26 cellular contexts compared by ENCODE assay signal in the genomic region with DNA sequence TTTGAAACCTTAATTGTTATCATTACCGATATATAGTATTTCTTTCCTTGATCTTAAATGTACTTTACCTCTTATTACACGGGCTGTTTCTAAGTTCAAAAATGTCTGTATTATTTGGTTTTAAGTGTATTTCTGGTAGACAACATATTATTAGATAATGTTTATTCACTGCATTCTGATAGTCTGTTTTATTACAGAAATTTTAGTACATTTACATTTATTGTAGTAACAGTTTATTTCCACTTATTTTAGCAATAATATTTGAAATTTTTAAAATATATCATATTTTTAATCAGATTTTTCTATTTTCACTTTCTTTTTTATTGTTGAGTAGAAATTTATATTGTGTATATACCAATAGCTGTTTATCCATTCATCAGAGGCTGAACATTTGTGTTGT.
"Had no signal": no experiment of that assay in that cellular context is flagged by ENCODE, and none has a peak within 500 bp of the region (broad histone marks: within the 10 kb centered on the region; RNA-seq: fewer than 3 reads in every experiment).

No MANE protein-coding gene starts in this region.

- H3K27ac ChIP-seq: colonic mucosa, coronary artery, dorsolateral prefrontal cortex, epithelial cell of prostate, esophagus muscularis mucosa, esophagus squamous epithelium, foreskin keratinocyte, gastrocnemius medialis, gastroesophageal sphincter, heart left ventricle, heart right ventricle had no signal

- H3K9me3 Mint-ChIP-seq: effector memory CD8-positive, alpha-beta T cell had no signal

- H3K9me3 ChIP-seq: colonic mucosa, esophagus squamous epithelium had no signal

- FAIRE-seq: endothelial cell of umbilical vein had no signal

- H3K27me3 ChIP-seq: colonic mucosa, dorsolateral prefrontal cortex, foreskin keratinocyte, gastrocnemius medialis had no signal

- H3K4me1 Mint-ChIP-seq: endodermal cell had no signal

- ATAC-seq: effector memory CD8-positive, alpha-beta T cell; esophagus mucosa; foreskin keratinocyte; gastrocnemius medialis; gastroesophageal sphincter; heart left ventricle; heart right ventricle had no signal

- H3K36me3 ChIP-seq: colonic mucosa, esophagus muscularis mucosa, esophagus squamous epithelium, gastrocnemius medialis, gastroesophageal sphincter, heart left ventricle, heart right ventricle had no signal

- H3K4me3 Mint-ChIP-seq: dendritic cell treated with granulocyte-macrophage colony-stimulating factor and Interleukin-4, amounts not matched to agents 40 ng/mL and 50 ng/mL, for 4 days; effector memory CD8-positive, alpha-beta T cell; endodermal cell had no signal

- DNase-seq: colonic mucosa; cortex of kidney; dermis blood vessel endothelial cell; dorsolateral prefrontal cortex; effector CD4-positive, alpha-beta T cell; effector CD8-positive, alpha-beta T cell; effector memory CD4-positive, alpha-beta T cell; effector memory CD8-positive, alpha-beta T cell; endodermal cell; erythroblast; esophagus squamous epithelium; foreskin fibroblast; foreskin keratinocyte; foreskin melanocyte; gastrocnemius medialis; glutamatergic neuron; head of caudate nucleus; heart left ventricle; heart right ventricle had no signal

- H3K4me1 ChIP-seq: colonic mucosa, esophagus muscularis mucosa, esophagus squamous epithelium, foreskin keratinocyte, gastrocnemius medialis, gastroesophageal sphincter, heart left ventricle, heart right ventricle had no signal

- H3K4me3 ChIP-seq: colonic mucosa, coronary artery, dorsolateral prefrontal cortex, esophagus muscularis mucosa, esophagus squamous epithelium, gastrocnemius medialis, gastroesophageal sphincter, heart left ventricle, heart right ventricle had no signal

- H3K27me3 Mint-ChIP-seq: dendritic cell treated with granulocyte-macrophage colony-stimulating factor and Interleukin-4, amounts not matched to agents 40 ng/mL and 50 ng/mL, for 4 days had no signal

- H3K27ac Mint-ChIP-seq: dendritic cell treated with granulocyte-macrophage colony-stimulating factor and Interleukin-4, amounts not matched to agents 40 ng/mL and 50 ng/mL, for 4 days; effector memory CD8-positive, alpha-beta T cell; endodermal cell had no signal
